ENCODE assay signal across 27 cellular contexts in the genomic region with DNA sequence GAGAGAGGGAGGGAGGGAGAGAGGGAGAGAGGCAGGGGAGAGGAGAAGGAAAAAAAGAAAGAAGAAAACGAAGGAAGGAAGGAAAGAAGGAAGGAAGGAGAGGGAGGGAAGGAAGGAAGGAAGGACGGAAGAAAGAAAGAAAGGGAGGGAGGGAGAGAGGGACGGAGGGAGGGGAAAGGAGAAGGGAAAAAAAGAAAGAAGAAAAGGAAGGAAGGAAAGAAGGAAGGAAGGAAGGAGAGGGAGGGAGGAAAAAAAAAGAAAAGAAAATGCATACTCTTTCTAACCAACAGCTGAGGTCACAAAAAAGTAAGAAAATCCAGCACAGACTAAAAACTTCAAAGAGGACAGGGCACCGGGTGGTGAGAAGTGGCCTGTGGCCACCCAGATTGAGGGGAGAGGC.
"Had no signal": no experiment of that assay in that cellular context is flagged by ENCODE, and none has a peak within 500 bp of the region (broad histone marks: within the 10 kb centered on the region; RNA-seq: fewer than 3 reads in every experiment).

No MANE protein-coding gene starts in this region.

- H3K36me3 ChIP-seq: ascending aorta, cardiac muscle cell, gastrocnemius medialis, left lung, thoracic aorta, uterus had no signal

- H3K4me3 ChIP-seq: ascending aorta, cardiac muscle cell, coronary artery, gastrocnemius medialis, left lung, lung, mucosa of descending colon, thoracic aorta, uterus had no signal

- DNase-seq: activated CD4-positive, alpha-beta memory T cell treated with anti-CD3 and anti-CD28 coated beads for 36 hours; activated CD4-positive, alpha-beta T cell treated with anti-CD3 and anti-CD28 coated beads, Interleukin-2, amount 10 ng/mL, durations not matched to agents 24 days and 14 days; activated CD8-positive, alpha-beta memory T cell treated with anti-CD3 and anti-CD28 coated beads, Interleukin-2, amount 50 U/mL, for 4 hours; activated gamma-delta T cell; activated naive CD4-positive, alpha-beta T cell treated with anti-CD3 and anti-CD28 coated beads, Interleukin-2, amount 10 ng/mL, durations not matched to agents 7 days and 5 days; activated naive CD8-positive, alpha-beta T cell treated with anti-CD3 and anti-CD28 coated beads, Interleukin-2, amount 10 ng/mL, durations not matched to agents 7 days and 5 days; activated T-cell treated with anti-CD3 and anti-CD28 coated beads, Interleukin-2, amount 50 U/mL, for 1 hour; cerebellar nuclear complex; effector memory CD8-positive, alpha-beta T cell; erythroblast; gastrocnemius medialis; glutamatergic neuron; small intestine; stimulated activated CD4-positive, alpha-beta T cell treated with anti-CD3 and anti-CD28 coated beads, Interleukin-1b, Interleukin-23, amount 100 ng/mL, for 48 hours; stimulated activated CD4-positive, alpha-beta T cell treated with anti-CD3 and anti-CD28 coated beads, Interleukin-4, amount 100 ng/mL, for 4 hours; stimulated activated CD8-positive, alpha-beta memory T cell treated with anti-CD3 and anti-CD28 coated beads, Interleukin-4, amount 100 ng/mL, for 48 hours; stimulated activated naive CD4-positive, alpha-beta T cell; T-cell; uterus had no signal

- H3K9me3 ChIP-seq: ascending aorta, gastrocnemius medialis, left lung, mucosa of descending colon, thoracic aorta, uterus had no signal

- H3K27me3 ChIP-seq: ascending aorta, cardiac muscle cell, gastrocnemius medialis, left lung, uterus had no signal

- H3K4me1 ChIP-seq: gastrocnemius medialis, left lung had no signal

- FAIRE-seq: islet of Langerhans, small intestine had no signal

- H3K27ac ChIP-seq: ascending aorta, cardiac muscle cell, coronary artery, gastrocnemius medialis, left lung, thoracic aorta, uterus had no signal
